8 cellular contexts compared by ENCODE assay signal in genomic region chr6:26194774-26195375, GRCh38.
DNase-seq lines count a peak whose midpoint lies in the region; TF ChIP-seq lines count a peak whose summit lies in the region.

No MANE protein-coding gene starts in this region.

- H3K79me2 ChIP-seq in neural cell (replicated peaks; ENCODE audit: insufficient read depth, low read length), result peaks cover 43% of the 10 kb centered on the region

- peak overlapping the region; percentile 98 for H3K9ac ChIP-seq in BLaER1
- H3K9ac ChIP-seq in duodenal mucosa (ENCODE audit: low read depth in 1 of 2, low read length in 2 of 2), result peak overlapping the region; percentile 69 to 87
- no peak overlapping the region for H3K9ac ChIP-seq in neural cell (ENCODE audit: low read length)

- TF ChIP-seq EP300 in neural cell (conservative IDR thresholded peaks at IDR 0.05; ENCODE audit: poor library complexity, severe bottlenecking), result no peak

- H3K27ac ChIP-seq in BLaER1 (peak overlapping the region; percentile 98), duodenal mucosa (ENCODE audit: low read depth, low read length) (peak overlapping the region; percentile 85), neural cell (ENCODE audit: low read length) (no peak overlapping the region), WERI-Rb-1 (no peak overlapping the region)

- H3K27me3 ChIP-seq in BLaER1, result no peaks in the 10 kb centered on the region
- H3K27me3 ChIP-seq in duodenal mucosa (ENCODE audit: control insufficient read depth in 1 of 2, insufficient read depth in 2 of 2, low read length in 2 of 2), result no peaks in the 10 kb centered on the region
- no peaks in the 10 kb centered on the region for H3K27me3 ChIP-seq in neural cell (ENCODE audit: insufficient read depth, low read depth, low read length)
- no peaks in the 10 kb centered on the region for H3K27me3 ChIP-seq in WERI-Rb-1 (ENCODE audit: insufficient read depth, low read depth, severe bottlenecking)

- H2AFZ ChIP-seq in neural cell (ENCODE audit: low read depth, low read length), result no peak overlapping the region

- TF ChIP-seq CTCF in neural cell (IDR thresholded peaks at IDR 0.05; ENCODE audit: poor library complexity, severe bottlenecking), result no peak
- no peak for TF ChIP-seq CTCF in WERI-Rb-1 (IDR thresholded peaks at IDR 0.05; ENCODE audit: low read depth, low read length)

- no peaks in the 10 kb centered on the region for H3K36me3 ChIP-seq in BLaER1
- H3K36me3 ChIP-seq in duodenal mucosa (ENCODE audit: control insufficient read depth in 1 of 2, insufficient read depth in 2 of 2, low read length in 2 of 2), result no peaks in the 10 kb centered on the region
- no peaks in the 10 kb centered on the region for H3K36me3 ChIP-seq in neural cell (ENCODE audit: insufficient read depth, low read length)
- no peaks in the 10 kb centered on the region for H3K36me3 ChIP-seq in WERI-Rb-1

- H3F3A ChIP-seq in neural cell (ENCODE audit: insufficient read depth, low read length, poor library complexity, severe bottlenecking), result peaks cover 11% of the 10 kb centered on the region

- H3K4me1 ChIP-seq in BLaER1 (peaks cover 21% of the 10 kb centered on the region), duodenal mucosa (ENCODE audit: control insufficient read depth in 1 of 2, insufficient read depth in 2 of 2, low read length in 2 of 2) (peaks cover 6 to 13% of the 10 kb centered on the region in 2 donors)

- no peak for TF ChIP-seq RAD21 in neural cell (conservative IDR thresholded peaks at IDR 0.05)

- H4K20me1 ChIP-seq in BLaER1 (peaks cover 42% of the 10 kb centered on the region), neural cell (ENCODE audit: insufficient read depth) (peaks cover 29% of the 10 kb centered on the region)

- peak; percentile 32 for DNase-seq in M059J (ENCODE audit: low read depth)
- DNase-seq in globus pallidus (ENCODE audit: low spot score), result no peak
- DNase-seq in WERI-Rb-1, result no peak
- no peak for DNase-seq in stimulated activated CD4-positive, alpha-beta T cell treated with anti-CD3 and anti-CD28 coated beads, Interleukin-15, amount 100 ng/mL, for 24 hours
- no peak for DNase-seq in inferior parietal cortex (ENCODE audit: extremely low spot score)

- no peaks in the 10 kb centered on the region for H3K9me3 ChIP-seq in BLaER1
- no peaks in the 10 kb centered on the region for H3K9me3 ChIP-seq in duodenal mucosa (ENCODE audit: control insufficient read depth in 1 of 2, low read length in 2 of 2)
- no peaks in the 10 kb centered on the region for H3K9me3 ChIP-seq in neural cell (ENCODE audit: low read length)
- H3K9me3 ChIP-seq in WERI-Rb-1 (ENCODE audit: severe bottlenecking), result peaks cover 9% of the 10 kb centered on the region

- peak overlapping the region; percentile 88 for H3K4me2 ChIP-seq in BLaER1
- peak overlapping the region; percentile 89 for H3K4me2 ChIP-seq in neural cell (ENCODE audit: low read length)

- H3K4me3 ChIP-seq in BLaER1 (peak overlapping the region; percentile 86), duodenal mucosa (ENCODE audit: low read depth in 1 of 2, low read length in 2 of 2) (peak overlapping the region; percentile 63 to 88), neural cell (ENCODE audit: low read length) (peak overlapping the region; percentile 80), WERI-Rb-1 (ENCODE audit: low read depth, low read length) (no peak overlapping the region)

- H3K9me2 ChIP-seq in neural cell (ENCODE audit: insufficient read depth, low read length), result no peaks in the 10 kb centered on the region

TF ChIP-seq in neural cell, 6 proteins besides CTCF, POLR2A, EP300 and RAD21:
- no peak for TF ChIP-seq EZH2 (IDR thresholded peaks at IDR 0.05; ENCODE audit: borderline replicate concordance, insufficient read depth, low read length, poor library complexity, severe bottlenecking)
- TF ChIP-seq SMC3 (conservative IDR thresholded peaks at IDR 0.05; ENCODE audit: poor library complexity), result no peak
- no peak for TF ChIP-seq REST (IDR thresholded peaks at IDR 0.05; ENCODE audit: borderline replicate concordance)
- no peak for TF ChIP-seq POLR2AphosphoS5 (IDR thresholded peaks at IDR 0.05)
- TF ChIP-seq MXI1 (conservative IDR thresholded peaks at IDR 0.05; ENCODE audit: poor library complexity, severe bottlenecking), result no peak
- no peak for TF ChIP-seq TAF1 (IDR thresholded peaks at IDR 0.05; ENCODE audit: low read depth)
TF ChIP-seq in neural cell: peak in this region for 0.

Comparison
In these comparisons a context has a peak if more than half of its experiments do, and no peak if none do; other contexts are left out.
1. H3K27ac ChIP-seq: peak in BLaER1 (single experiment) and duodenal mucosa (single experiment); none in neural cell (single experiment) and WERI-Rb-1 (single experiment).